Comparison of ENCODE assay signal across 18 cellular contexts in genomic region chr7:147412109-147412508, GRCh38.
"Had no signal": no experiment of that assay in that cellular context is flagged by ENCODE, and none has a peak within 500 bp of the region (broad histone marks: within the 10 kb centered on the region; RNA-seq: fewer than 3 reads in every experiment).

No MANE protein-coding gene starts in this region.

- H3K9me3 ChIP-seq: ovary, sigmoid colon, vagina had no signal

- H3K27me3 Mint-ChIP-seq: activated CD8-positive, alpha-beta T cell treated with anti-CD3 and anti-CD28 coated beads for 36 hours; activated naive CD8-positive, alpha-beta T cell treated with anti-CD3 and anti-CD28 coated beads, Interleukin-2, amount 10 ng/mL, durations not matched to agents 7 days and 5 days; memory B cell; stimulated activated naive CD8-positive, alpha-beta T cell treated with anti-CD3 and anti-CD28 coated beads, Interleukin-15, Interleukin-2, amounts not matched to agents 100 ng/mL and 50 ng/mL, for 24 hours had no signal

- H3K36me3 Mint-ChIP-seq: activated naive CD8-positive, alpha-beta T cell treated with anti-CD3 and anti-CD28 coated beads, Interleukin-2, amount 10 ng/mL, durations not matched to agents 7 days and 5 days; memory B cell had no signal

- ATAC-seq: activated CD8-positive, alpha-beta T cell treated with anti-CD3 and anti-CD28 coated beads for 36 hours; activated T-cell treated with anti-CD3 and anti-CD28 coated beads, Interleukin-2, amount 50 U/mL, for 72 hours had no signal

- H3K27me3 ChIP-seq: left lung, ovary, sigmoid colon, vagina had no signal

- H3K4me1 Mint-ChIP-seq: activated naive CD8-positive, alpha-beta T cell treated with anti-CD3 and anti-CD28 coated beads, Interleukin-2, amount 10 ng/mL, durations not matched to agents 7 days and 5 days; memory B cell; nephron progenitor cell had no signal

- H3K4me1 ChIP-seq: left lung, vagina had no signal

- H3K27ac Mint-ChIP-seq: activated CD8-positive, alpha-beta T cell treated with anti-CD3 and anti-CD28 coated beads for 36 hours; activated naive CD8-positive, alpha-beta T cell treated with anti-CD3 and anti-CD28 coated beads, Interleukin-2, amount 10 ng/mL, durations not matched to agents 7 days and 5 days; activated T-cell treated with anti-CD3 and anti-CD28 coated beads, Interleukin-2, amount 50 U/mL, for 72 hours; memory B cell; nephron progenitor cell; stimulated activated naive CD8-positive, alpha-beta T cell treated with anti-CD3 and anti-CD28 coated beads, Interleukin-15, Interleukin-2, amounts not matched to agents 100 ng/mL and 50 ng/mL, for 24 hours had no signal

- H3K27ac ChIP-seq: ovary, sigmoid colon, vagina, VCaP had no signal

- FAIRE-seq: islet of Langerhans had no signal

- H3K36me3 ChIP-seq: left lung, ovary, sigmoid colon, vagina had no signal

- H3K4me3 Mint-ChIP-seq: activated CD8-positive, alpha-beta T cell treated with anti-CD3 and anti-CD28 coated beads for 36 hours; activated naive CD8-positive, alpha-beta T cell treated with anti-CD3 and anti-CD28 coated beads, Interleukin-2, amount 10 ng/mL, durations not matched to agents 7 days and 5 days; activated T-cell treated with anti-CD3 and anti-CD28 coated beads, Interleukin-2, amount 50 U/mL, for 72 hours; memory B cell; nephron progenitor cell; stimulated activated naive CD8-positive, alpha-beta T cell treated with anti-CD3 and anti-CD28 coated beads, Interleukin-15, Interleukin-2, amounts not matched to agents 100 ng/mL and 50 ng/mL, for 24 hours had no signal

- H3K4me3 ChIP-seq: left lung, ovary, sigmoid colon, vagina had no signal

- DNase-seq: activated CD8-positive, alpha-beta memory T cell treated with anti-CD3 and anti-CD28 coated beads, Interleukin-2, amount 50 U/mL, for 4 hours; activated CD8-positive, alpha-beta T cell treated with anti-CD3 and anti-CD28 coated beads for 36 hours; activated gamma-delta T cell treated with Interleukin-2 at 50 U/mL for 16 hours; activated naive CD8-positive, alpha-beta T cell treated with anti-CD3 and anti-CD28 coated beads, Interleukin-2, amount 10 ng/mL, durations not matched to agents 7 days and 5 days; activated T-cell treated with anti-CD3 and anti-CD28 coated beads, Interleukin-2, amount 50 U/mL, for 72 hours; caudate nucleus; effector memory CD4-positive, alpha-beta T cell; nephron progenitor cell; ovary; sigmoid colon; stimulated activated CD4-positive, alpha-beta T cell treated with anti-CD3 and anti-CD28 coated beads, Interleukin-4, amount 100 ng/mL, for 24 hours; T-helper 1 cell had no signal
